ENCODE assay signal across 30 cellular contexts in genomic region chr6:8170245-8170644, GRCh38.
A peak's percentile ranks its signal among the peaks of the same experiment; 100 is the strongest.
DNase-seq lines count a peak whose midpoint lies in the region; TF ChIP-seq lines count a peak whose summit lies in the region.
"Had no signal": no experiment of that assay in that cellular context is flagged by ENCODE, and none has a peak within 500 bp of the region (broad histone marks: within the 10 kb centered on the region; RNA-seq: fewer than 3 reads in every experiment).

No MANE protein-coding gene starts in this region.

- H3K36me3 Mint-ChIP-seq in neural progenitor cell, result no peaks in the 10 kb centered on the region
- H3K36me3 Mint-ChIP-seq: activated naive CD8-positive, alpha-beta T cell treated with anti-CD3 and anti-CD28 coated beads, Interleukin-2, amount 10 ng/mL, durations not matched to agents 7 days and 5 days; naive thymus-derived CD4-positive, alpha-beta T cell had no signal

- no peaks in the 10 kb centered on the region for H3K4me1 ChIP-seq in neural progenitor cell
- H3K4me1 ChIP-seq: ascending aorta, esophagus muscularis mucosa, foreskin keratinocyte, tibial nerve had no signal

- H3K4me2 ChIP-seq in neural progenitor cell, result no peak overlapping the region
- H3K4me2 ChIP-seq: SK-N-SH had no signal

- peak overlapping the region; percentile 30 for H2AFZ ChIP-seq in neural progenitor cell (replicated peaks)
- H2AFZ ChIP-seq: GM23248 had no signal

- H3K36me3 ChIP-seq in brain microvascular endothelial cell (replicated peaks) (no peaks in the 10 kb centered on the region), neural progenitor cell (no peaks in the 10 kb centered on the region)
- H3K36me3 ChIP-seq: ascending aorta, esophagus muscularis mucosa, tibial nerve had no signal

- H3K9me3 ChIP-seq in neural progenitor cell (ENCODE audit: low read depth), result no peaks in the 10 kb centered on the region
- H3K9me3 ChIP-seq: ascending aorta, esophagus muscularis mucosa, SK-N-SH, tibial nerve had no signal

- peaks cover 8% of the 10 kb centered on the region for H3K4me1 Mint-ChIP-seq in neural progenitor cell
- H3K4me1 Mint-ChIP-seq: activated CD4-positive, alpha-beta T cell treated with anti-CD3 and anti-CD28 coated beads for 36 hours; activated naive CD8-positive, alpha-beta T cell treated with anti-CD3 and anti-CD28 coated beads, Interleukin-2, amount 10 ng/mL, durations not matched to agents 7 days and 5 days; naive thymus-derived CD4-positive, alpha-beta T cell had no signal

- H3K27ac ChIP-seq in brain microvascular endothelial cell (no peak overlapping the region), neural progenitor cell (no peak overlapping the region)
- H3K27ac ChIP-seq: ascending aorta, C4-2B, esophagus muscularis mucosa, foreskin keratinocyte, GM23248, tibial nerve had no signal

- peaks cover 2% of the 10 kb centered on the region for H3K27me3 Mint-ChIP-seq in neural progenitor cell (ENCODE audit: insufficient read depth, low read depth)
- H3K27me3 Mint-ChIP-seq: activated CD4-positive, alpha-beta T cell treated with anti-CD3 and anti-CD28 coated beads for 36 hours; activated naive CD8-positive, alpha-beta T cell treated with anti-CD3 and anti-CD28 coated beads, Interleukin-2, amount 10 ng/mL, durations not matched to agents 7 days and 5 days; dendritic cell treated with granulocyte-macrophage colony-stimulating factor and Interleukin-4, amounts not matched to agents 40 ng/mL and 50 ng/mL, for 4 days had no signal

- no peak for DNase-seq in GM12864 (ENCODE audit: low read depth)
- DNase-seq in HT-29 (ENCODE audit: low spot score), result peak; percentile 22
- no peak for DNase-seq in brain microvascular endothelial cell
- DNase-seq in neural progenitor cell (ENCODE audit: low spot score), result peak; percentile 36
- no peak for DNase-seq in glomerular visceral epithelial cell (ENCODE audit: extremely low spot score)
- no peak for DNase-seq in activated gamma-delta T cell treated with Interleukin-2 at 50 U/mL for 16 hours
- no peak for DNase-seq in stimulated activated CD4-positive, alpha-beta T cell treated with anti-CD3 and anti-CD28 coated beads, Interleukin-4, amount 100 ng/mL, for 4 hours
- DNase-seq: activated CD4-positive, alpha-beta T cell treated with anti-CD3 and anti-CD28 coated beads for 36 hours; activated effector memory CD4-positive, alpha-beta T cell treated with Interleukin-2 at 50 U/mL for 16 hours; activated naive CD8-positive, alpha-beta T cell treated with anti-CD3 and anti-CD28 coated beads, Interleukin-2, amount 10 ng/mL, durations not matched to agents 7 days and 5 days; activated T-cell treated with anti-CD3 and anti-CD28 coated beads for 4 hours; caudate nucleus; DND-41; foreskin keratinocyte; GM23248; midbrain; naive thymus-derived CD4-positive, alpha-beta T cell; NCI-H1105; NCI-H187 treated with DMSO at 0.1 percent for 48 hours; NCI-H2227 treated with DMSO at 0.1 percent for 48 hours; NCI-H69; nucleus accumbens; SK-N-SH; stimulated activated CD8-positive, alpha-beta memory T cell treated with anti-CD3 and anti-CD28 coated beads, Interleukin-4, amount 100 ng/mL, for 48 hours; T-helper 2 cell had no signal

- H3K27ac Mint-ChIP-seq in neural progenitor cell, result no peak overlapping the region
- H3K27ac Mint-ChIP-seq: activated CD4-positive, alpha-beta T cell treated with anti-CD3 and anti-CD28 coated beads for 36 hours; activated naive CD8-positive, alpha-beta T cell treated with anti-CD3 and anti-CD28 coated beads, Interleukin-2, amount 10 ng/mL, durations not matched to agents 7 days and 5 days; dendritic cell treated with granulocyte-macrophage colony-stimulating factor and Interleukin-4, amounts not matched to agents 40 ng/mL and 50 ng/mL, for 4 days; naive thymus-derived CD4-positive, alpha-beta T cell had no signal

- H3K9me3 Mint-ChIP-seq in neural progenitor cell, result peaks cover 12% of the 10 kb centered on the region
- H3K9me3 Mint-ChIP-seq: activated naive CD8-positive, alpha-beta T cell treated with anti-CD3 and anti-CD28 coated beads, Interleukin-2, amount 10 ng/mL, durations not matched to agents 7 days and 5 days; dendritic cell treated with granulocyte-macrophage colony-stimulating factor and Interleukin-4, amounts not matched to agents 40 ng/mL and 50 ng/mL, for 4 days had no signal

- no peaks in the 10 kb centered on the region for H3F3A ChIP-seq in neural progenitor cell (ENCODE audit: low read depth)

- H4K20me1 ChIP-seq in neural progenitor cell (ENCODE audit: low read depth), result no peaks in the 10 kb centered on the region

- TF ChIP-seq CTCF in GM12864 (IDR thresholded peaks at IDR 0.05; ENCODE audit: low read depth, low read length, missing control alignments) (peak; percentile 16), brain microvascular endothelial cell (IDR thresholded peaks at IDR 0.05; ENCODE audit: low read depth, low read length, missing control alignments) (peak; percentile 39), neural progenitor cell (IDR thresholded peaks at IDR 0.05) (peak; percentile 34)

- H3K4me3 ChIP-seq in GM12864 (ENCODE audit: low read depth, low read length) (no peak overlapping the region), brain microvascular endothelial cell (ENCODE audit: low read depth, low read length) (no peak overlapping the region), neural progenitor cell (no peak overlapping the region)
- H3K4me3 ChIP-seq: ascending aorta, esophagus muscularis mucosa, GM23248, tibial nerve had no signal

- in situ Hi-C loops in brain microvascular endothelial cell (cut with HindIII; ENCODE audit: low pct_ligation_motif_present, low sequenced_read_pairs), result no loop called here

- H3K9ac ChIP-seq in neural progenitor cell, result no peak overlapping the region
- H3K9ac ChIP-seq: GM23248, SK-N-SH had no signal

- H3K27me3 ChIP-seq in brain microvascular endothelial cell (replicated peaks) (no peaks in the 10 kb centered on the region), neural progenitor cell (no peaks in the 10 kb centered on the region)
- H3K27me3 ChIP-seq: ascending aorta, esophagus muscularis mucosa, tibial nerve had no signal

- no peaks in the 10 kb centered on the region for H3K79me2 ChIP-seq in neural progenitor cell (ENCODE audit: low read depth)

- no peak overlapping the region for H3K4me3 Mint-ChIP-seq in neural progenitor cell
- H3K4me3 Mint-ChIP-seq: activated CD4-positive, alpha-beta T cell treated with anti-CD3 and anti-CD28 coated beads for 36 hours; activated naive CD8-positive, alpha-beta T cell treated with anti-CD3 and anti-CD28 coated beads, Interleukin-2, amount 10 ng/mL, durations not matched to agents 7 days and 5 days; dendritic cell treated with granulocyte-macrophage colony-stimulating factor and Interleukin-4, amounts not matched to agents 40 ng/mL and 50 ng/mL, for 4 days; naive thymus-derived CD4-positive, alpha-beta T cell had no signal

Comparison
In these comparisons a context has a peak if more than half of its experiments do, and no peak if none do; other contexts are left out.
1. DNase-seq: peak in HT-29 (single experiment) and neural progenitor cell (single experiment); none in GM12864 (single experiment), brain microvascular endothelial cell (single experiment), glomerular visceral epithelial cell (single experiment), activated gamma-delta T cell treated with Interleukin-2 at 50 U/mL for 16 hours (single experiment) and stimulated activated CD4-positive, alpha-beta T cell treated with anti-CD3 and anti-CD28 coated beads, Interleukin-4, amount 100 ng/mL, for 4 hours (0 of 2).
2. Peak in every context shown above with its lines, with median percentiles within 50 percentile points of each other: CTCF ChIP-seq.